In genomic region chr14:61150851-61151250, GRCh38 we compare ENCODE assay signal across 16 cellular contexts.
DNase-seq lines count a peak whose midpoint lies in the region; ATAC-seq, FAIRE-seq and TF ChIP-seq lines count a peak whose summit lies in the region.
"Had no signal": no experiment of that assay in that cellular context is flagged by ENCODE, and none has a peak within 500 bp of the region (broad histone marks: within the 10 kb centered on the region; RNA-seq: fewer than 3 reads in every experiment).

No MANE protein-coding gene starts in this region.

- peaks cover 15 to 26% of the 10 kb centered on the region in 2 donors for H3K27me3 Mint-ChIP-seq in T-cell

- H3K9me3 ChIP-seq in osteoblast (ENCODE audit: low read depth, low read length) = no peaks in the 10 kb centered on the region
- H3K9me3 ChIP-seq: BE2C, HAP-1 had no signal

- H3K9me3 Mint-ChIP-seq in T-cell = no peaks in the 10 kb centered on the region

- H3K4me3 ChIP-seq in ACC112 (ENCODE audit: low read depth, low read length) (peak overlapping the region; percentile 26), choroid plexus epithelial cell (ENCODE audit: low read depth, low read length) (no peak overlapping the region), osteoblast (ENCODE audit: insufficient read depth, low read length) (no peak overlapping the region)
- H3K4me3 ChIP-seq: HAP-1 had no signal

- H3K27ac ChIP-seq in ACC112 (ENCODE audit: low read depth, low read length) (peak overlapping the region; percentile 94), osteoblast (ENCODE audit: low read depth, low read length) (peak overlapping the region; percentile 31)

- ATAC-seq in GM21390 (IDR thresholded peaks at IDR 0.05; ENCODE audit: unreplicated experiment) = no peak
- no peak for ATAC-seq in T-cell (replicated peaks in 1 of 4)

- peaks cover 3% of the 10 kb centered on the region for H3K36me3 Mint-ChIP-seq in T-cell

- no peaks in the 10 kb centered on the region for H3K27me3 ChIP-seq in ACC112 (ENCODE audit: insufficient read depth, low read length)
- H3K27me3 ChIP-seq in osteoblast (ENCODE audit: insufficient read depth, low read length) = no peaks in the 10 kb centered on the region
- H3K27me3 ChIP-seq: BE2C had no signal

- CTCF ChIA-PET in T-cell (lab: Charles Lee) = no interaction called here

- POLR2A ChIA-PET in T-cell (lab: Charles Lee) = interaction anchor here in 1 of 2 donors (0.5 kb wide), 1 partner anchor 1441 kb away, joined by 8 read pairs; no protein-coding TSS in a partner anchor

- H3K4me2 ChIP-seq in osteoblast (ENCODE audit: insufficient read depth, low read length) = no peak overlapping the region

- no peak for TF ChIP-seq CTCF in choroid plexus epithelial cell (conservative IDR thresholded peaks at IDR 0.05; ENCODE audit: low read depth, low read length)
- no peak for TF ChIP-seq CTCF in osteoblast (IDR thresholded peaks at IDR 0.05; ENCODE audit: extremely low read depth, low read depth, low read length)

- peak; percentile 98 for FAIRE-seq in HTR-8/SVneo (lab: Jason Lieb, UNC)
- FAIRE-seq: D721Med had no signal

- DNase-seq in HTR-8/SVneo (ENCODE audit: insufficient read length, low spot score) = no peak
- peak; percentile 45 for DNase-seq in choroid plexus epithelial cell (ENCODE audit: low read depth)
- DNase-seq in osteoblast (ENCODE audit: insufficient read length, low spot score, missing footprints) = no peak
- DNase-seq in NCI-H82 treated with DMSO at 0.1 percent for 48 hours (lab: John Stamatoyannopoulos, UW; ENCODE audit: unreplicated experiment) = no peak
- no peak for DNase-seq in putamen (ENCODE audit: low spot score)
- no peak for DNase-seq in T-cell
- DNase-seq: BE2C; CD4-positive, alpha-beta memory T cell; NCI-H1436 treated with DMSO at 0.1 percent for 48 hours; NCI-H2081 treated with DMSO at 0.1 percent for 48 hours; NCI-H2227 treated with DMSO at 0.1 percent for 48 hours; NCI-H526 had no signal

- H3K4me1 ChIP-seq in ACC112 (ENCODE audit: control insufficient read depth, insufficient read depth, low read length, unreplicated experiment) = peaks cover 58% of the 10 kb centered on the region
- H3K4me1 ChIP-seq in osteoblast (ENCODE audit: insufficient read depth, low read length) = peaks cover 58% of the 10 kb centered on the region
- H3K4me1 ChIP-seq: HAP-1 had no signal

- peak overlapping the region; percentile 71 for H2AFZ ChIP-seq in ACC112 (ENCODE audit: low read length, unreplicated experiment)
- no peak overlapping the region for H2AFZ ChIP-seq in osteoblast (ENCODE audit: low read length)

- no peaks in the 10 kb centered on the region for H3K4me1 Mint-ChIP-seq in T-cell
- H3K4me1 Mint-ChIP-seq: CD4-positive, alpha-beta memory T cell had no signal

- H4K20me1 ChIP-seq in osteoblast (ENCODE audit: insufficient read depth, low read length) = no peaks in the 10 kb centered on the region

- no peak overlapping the region for H3K4me3 Mint-ChIP-seq in T-cell
- H3K4me3 Mint-ChIP-seq: CD4-positive, alpha-beta memory T cell had no signal

- H3K36me3 ChIP-seq in ACC112 (ENCODE audit: insufficient read depth, low read length) = no peaks in the 10 kb centered on the region
- no peaks in the 10 kb centered on the region for H3K36me3 ChIP-seq in osteoblast (ENCODE audit: insufficient read depth, low read length)
- H3K36me3 ChIP-seq: BE2C, HAP-1 had no signal

- H3K27ac Mint-ChIP-seq in T-cell = no peak overlapping the region
- H3K27ac Mint-ChIP-seq: CD4-positive, alpha-beta memory T cell had no signal

- H3K79me2 ChIP-seq in ACC112 (ENCODE audit: control insufficient read depth, insufficient read depth, low read length, unreplicated experiment) (no peaks in the 10 kb centered on the region), osteoblast (ENCODE audit: insufficient read depth, low read length) (no peaks in the 10 kb centered on the region)
